11 cellular contexts compared by ENCODE assay signal in genomic region chr13:42396501-42396900, GRCh38.
DNase-seq lines count a peak whose midpoint lies in the region; ATAC-seq and TF ChIP-seq lines count a peak whose summit lies in the region.
"Had no signal": no experiment of that assay in that cellular context is flagged by ENCODE, and none has a peak within 500 bp of the region (broad histone marks: within the 10 kb centered on the region; RNA-seq: fewer than 3 reads in every experiment).

No MANE protein-coding gene starts in this region.

- peaks cover 31 to 49% of the 10 kb centered on the region in 2 donors for H3K36me3 Mint-ChIP-seq in activated naive CD4-positive, alpha-beta T cell treated with anti-CD3 and anti-CD28 coated beads, Interleukin-2, amount 50 U/mL, for 72 hours
- H3K36me3 Mint-ChIP-seq in endodermal cell (ENCODE audit: low read depth): no peaks in the 10 kb centered on the region
- no peaks in the 10 kb centered on the region for H3K36me3 Mint-ChIP-seq in type B pancreatic cell

- H3K36me3 ChIP-seq in endodermal cell (ENCODE audit: control insufficient read depth, insufficient read depth, low read length): no peaks in the 10 kb centered on the region

- TF ChIP-seq CTCF in endodermal cell (conservative IDR thresholded peaks at IDR 0.05) (no peak), type B pancreatic cell (conservative IDR thresholded peaks at IDR 0.05) (no peak)

- H3K4me1 Mint-ChIP-seq in endodermal cell (peaks cover 7% of the 10 kb centered on the region), type B pancreatic cell (ENCODE audit: unreplicated experiment) (peaks cover 8% of the 10 kb centered on the region)

- no peak overlapping the region for H3K4me3 ChIP-seq in endodermal cell (ENCODE audit: low read length)

- H3K4me3 Mint-ChIP-seq in endodermal cell (no peak overlapping the region), type B pancreatic cell (no peak overlapping the region)

- no peaks in the 10 kb centered on the region for H3K4me1 ChIP-seq in endodermal cell (ENCODE audit: control insufficient read depth, insufficient read depth, low read length)

- peak overlapping the region; percentile 98 to 99 for H3K27ac Mint-ChIP-seq in activated naive CD4-positive, alpha-beta T cell treated with anti-CD3 and anti-CD28 coated beads, Interleukin-2, amount 50 U/mL, for 72 hours
- H3K27ac Mint-ChIP-seq in endodermal cell (no peak overlapping the region), type B pancreatic cell (no peak overlapping the region)

- H3K9me3 Mint-ChIP-seq in activated naive CD4-positive, alpha-beta T cell treated with anti-CD3 and anti-CD28 coated beads, Interleukin-2, amount 50 U/mL, for 72 hours: peaks cover 6 to 18% of the 10 kb centered on the region in 2 donors
- H3K9me3 Mint-ChIP-seq in endodermal cell (no peaks in the 10 kb centered on the region), type B pancreatic cell (peaks cover 10% of the 10 kb centered on the region)

- no peak overlapping the region for H3K27ac ChIP-seq in endodermal cell (ENCODE audit: low read depth, low read length)

- 91 to 97% methylated on average over 7 to 9 of the region's 9 CpGs for WGBS in endodermal cell (ENCODE audit: insufficient coverage in 1 of 2, insufficient read length in 1 of 2), 2 experiments

- DNase-seq in T-helper 22 cell (ENCODE audit: low read depth) (peak; percentile 15), endodermal cell (no peak), type B pancreatic cell (ENCODE audit: extremely low spot score, unreplicated experiment) (no peak), putamen (ENCODE audit: low spot score) (no peak)
- peak; percentile 47 to 79 for DNase-seq in activated naive CD4-positive, alpha-beta T cell treated with anti-CD3 and anti-CD28 coated beads, Interleukin-2, amount 50 U/mL, for 72 hours (ENCODE audit: low spot score in 2 of 2)
- DNase-seq in stimulated activated CD4-positive, alpha-beta T cell treated with anti-CD3 and anti-CD28 coated beads, Interleukin-1b, Interleukin-23, amount 100 ng/mL, for 48 hours: peak; percentile 80
- DNase-seq: DMS153, islet precursor cell, NCI-H1417 had no signal

- H3K9ac ChIP-seq in endodermal cell (ENCODE audit: extremely low read depth, low read length, poor library complexity, severe bottlenecking): no peak overlapping the region

- no peaks in the 10 kb centered on the region for H3K27me3 ChIP-seq in endodermal cell (ENCODE audit: control insufficient read depth, insufficient read depth, low read length, poor library complexity, severe bottlenecking)

- H3K9me3 ChIP-seq in endodermal cell (ENCODE audit: control insufficient read depth, low read length): no peaks in the 10 kb centered on the region

- H3K27me3 Mint-ChIP-seq in endodermal cell (ENCODE audit: insufficient read depth) (peaks cover 19% of the 10 kb centered on the region), type B pancreatic cell (peaks cover 10% of the 10 kb centered on the region)

- ATAC-seq in GM21529 (IDR thresholded peaks at IDR 0.05; ENCODE audit: unreplicated experiment) (peak; percentile 43), HG03159 (IDR thresholded peaks at IDR 0.05; ENCODE audit: unreplicated experiment) (no peak)
- peak; percentile 29 to 59 for ATAC-seq in activated naive CD4-positive, alpha-beta T cell treated with anti-CD3 and anti-CD28 coated beads, Interleukin-2, amount 50 U/mL, for 72 hours

Comparison
In these comparisons a context has a peak if more than half of its experiments do, and no peak if none do; other contexts are left out.
1. DNase-seq: peak in T-helper 22 cell (single experiment), activated naive CD4-positive, alpha-beta T cell treated with anti-CD3 and anti-CD28 coated beads, Interleukin-2, amount 50 U/mL, for 72 hours (2 of 2) and stimulated activated CD4-positive, alpha-beta T cell treated with anti-CD3 and anti-CD28 coated beads, Interleukin-1b, Interleukin-23, amount 100 ng/mL, for 48 hours (single experiment); none in endodermal cell (single experiment), type B pancreatic cell (single experiment) and putamen (single experiment).
2. H3K27ac Mint-ChIP-seq: peak in activated naive CD4-positive, alpha-beta T cell treated with anti-CD3 and anti-CD28 coated beads, Interleukin-2, amount 50 U/mL, for 72 hours (2 of 2); none in endodermal cell (single experiment) and type B pancreatic cell (single experiment).